ENCODE assay signal across 11 cellular contexts in the genomic region with DNA sequence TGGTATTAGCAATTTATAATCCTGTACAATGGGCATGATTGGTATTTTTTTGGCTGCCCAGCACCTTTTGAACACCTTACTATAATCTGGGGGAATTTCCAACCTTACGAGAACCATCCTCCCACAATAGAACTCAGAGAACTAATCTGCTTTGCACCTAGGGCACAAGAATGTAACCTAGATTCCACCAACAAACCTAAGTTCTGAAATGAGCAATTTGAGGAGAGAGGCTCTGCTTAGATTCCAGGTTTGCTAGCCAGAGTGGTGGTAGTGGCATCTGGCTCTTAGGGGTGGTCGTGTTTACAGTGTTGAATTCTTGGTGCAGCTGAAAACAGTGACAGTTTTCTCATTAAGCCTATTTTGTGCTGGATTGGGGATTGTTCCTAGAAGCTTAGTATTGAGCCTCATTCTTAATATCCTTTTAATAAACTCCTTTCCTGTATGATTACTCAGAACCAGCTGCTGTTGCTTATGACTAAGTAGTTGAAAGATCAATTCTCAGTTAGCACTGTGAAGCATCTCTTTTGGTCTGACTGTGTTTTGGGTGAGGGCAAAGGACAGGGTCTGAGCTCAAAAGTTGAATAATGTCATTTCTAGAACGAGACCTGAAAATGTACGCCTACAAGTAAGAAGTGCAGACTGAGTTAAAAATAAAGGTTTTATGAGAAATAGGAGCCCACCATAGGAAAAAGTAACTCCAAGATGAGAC.
DNase-seq lines count a peak whose midpoint lies in the region; ATAC-seq, FAIRE-seq and TF ChIP-seq lines count a peak whose summit lies in the region.
"Had no signal": no experiment of that assay in that cellular context is flagged by ENCODE, and none has a peak within 500 bp of the region (broad histone marks: within the 10 kb centered on the region; RNA-seq: fewer than 3 reads in every experiment).

No MANE protein-coding gene starts in this region.

- H3K36me3 Mint-ChIP-seq in activated naive CD8-positive, alpha-beta T cell treated with anti-CD3 and anti-CD28 coated beads for 36 hours, result peaks cover 23% of the 10 kb centered on the region

- H3K4me1 ChIP-seq in SJCRH30, result no peaks in the 10 kb centered on the region
- H3K4me1 ChIP-seq: right atrium auricular region had no signal

- intact Hi-C loops in left cardiac atrium (cut with DNase I), result no loop called here

- FAIRE-seq in GM12891 (lab: Jason Lieb, UNC), result peak; percentile 35
- FAIRE-seq: K562 had no signal

- no peaks in the 10 kb centered on the region for H3K27me3 ChIP-seq in SJCRH30
- H3K27me3 ChIP-seq: right atrium auricular region had no signal

- H3K4me3 ChIP-seq in SJCRH30, result no peak overlapping the region
- H3K4me3 ChIP-seq: K562, right atrium auricular region, SK-N-MC had no signal

- no peak overlapping the region for H3K27ac ChIP-seq in SJCRH30
- H3K27ac ChIP-seq: right atrium auricular region, SK-N-MC had no signal

- DNase-seq in GM12891 (ENCODE audit: insufficient read length, low spot score), result no peak
- DNase-seq in activated naive CD8-positive, alpha-beta T cell treated with anti-CD3 and anti-CD28 coated beads for 36 hours, result no peak
- no peak for DNase-seq in left cardiac atrium
- no peak for DNase-seq in SJCRH30
- no peak for DNase-seq in pons (ENCODE audit: low spot score)
- DNase-seq in OCI-M2 (lab: John Stamatoyannopoulos, UW; ENCODE audit: unreplicated experiment), result no peak

- no peaks in the 10 kb centered on the region for H3K9me3 ChIP-seq in SJCRH30 (replicated peaks)

- H3K4me1 Mint-ChIP-seq in activated naive CD8-positive, alpha-beta T cell treated with anti-CD3 and anti-CD28 coated beads for 36 hours, result peaks cover 15% of the 10 kb centered on the region

- ATAC-seq in GM19438 (IDR thresholded peaks at IDR 0.05; ENCODE audit: low read depth, unreplicated experiment) (peak; percentile 52), HG03045 (IDR thresholded peaks at IDR 0.05; ENCODE audit: unreplicated experiment) (peak; percentile 85), left cardiac atrium (no peak)
- ATAC-seq: K562 had no signal

- peaks cover 15% of the 10 kb centered on the region for H3K9me3 Mint-ChIP-seq in activated naive CD8-positive, alpha-beta T cell treated with anti-CD3 and anti-CD28 coated beads for 36 hours

- H3K27me3 Mint-ChIP-seq in activated naive CD8-positive, alpha-beta T cell treated with anti-CD3 and anti-CD28 coated beads for 36 hours, result no peaks in the 10 kb centered on the region

- no peaks in the 10 kb centered on the region for H3K36me3 ChIP-seq in SJCRH30
- H3K36me3 ChIP-seq: right atrium auricular region had no signal

- H3K4me3 Mint-ChIP-seq in activated naive CD8-positive, alpha-beta T cell treated with anti-CD3 and anti-CD28 coated beads for 36 hours, result no peak overlapping the region

- TF ChIP-seq POLR2A in GM12891 (IDR thresholded peaks at IDR 0.05; ENCODE audit: low read depth, low read length), result no peak

- peak overlapping the region; percentile 40 for H3K27ac Mint-ChIP-seq in activated naive CD8-positive, alpha-beta T cell treated with anti-CD3 and anti-CD28 coated beads for 36 hours

TF ChIP-seq in GM12891, 5 proteins besides CTCF, POLR2A, EP300 and RAD21:
- no peak for TF ChIP-seq POLR2AphosphoS5 (IDR thresholded peaks at IDR 0.05; ENCODE audit: low read depth, low read length)
- TF ChIP-seq SPI1 (IDR thresholded peaks at IDR 0.05; ENCODE audit: low read depth, low read length), result no peak
- no peak for TF ChIP-seq TAF1 (IDR thresholded peaks at IDR 0.05; ENCODE audit: low read depth, low read length)
- TF ChIP-seq PAX5 (IDR thresholded peaks at IDR 0.05; ENCODE audit: insufficient read depth, low read length, severe bottlenecking), result no peak
- TF ChIP-seq POU2F2 (IDR thresholded peaks at IDR 0.05; ENCODE audit: low read depth, low read length), result no peak
TF ChIP-seq in GM12891: peak in this region for 0.

Comparison
In these comparisons a context has a peak if more than half of its experiments do, and no peak if none do; other contexts are left out.
1. ATAC-seq: peak in GM19438 (single experiment) and HG03045 (single experiment); none in left cardiac atrium (0 of 2).